22 cellular contexts compared by ENCODE assay signal in the genomic region with DNA sequence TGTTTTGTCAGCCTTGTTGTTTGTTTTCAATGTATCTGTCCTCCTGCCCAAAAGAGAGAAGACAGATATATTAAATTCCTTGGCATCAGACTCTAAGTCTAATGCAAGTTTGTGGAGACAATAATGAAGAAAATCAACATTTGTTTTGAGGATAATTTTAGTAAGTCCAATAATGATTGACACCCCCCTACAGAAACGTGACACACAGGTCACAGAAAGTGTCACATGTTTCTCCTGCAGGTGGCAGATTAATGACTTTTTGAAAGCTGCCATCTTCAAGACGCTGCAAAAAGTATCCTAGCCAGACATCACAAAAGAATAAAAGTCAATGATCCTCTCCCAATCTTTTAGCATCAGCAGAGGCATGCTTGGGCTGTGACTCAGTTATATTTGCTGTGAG.
"Had no signal": no experiment of that assay in that cellular context is flagged by ENCODE, and none has a peak within 500 bp of the region (broad histone marks: within the 10 kb centered on the region; RNA-seq: fewer than 3 reads in every experiment).

No MANE protein-coding gene starts in this region.

- H3K4me3 ChIP-seq: K562 had no signal

- H3K9me2 ChIP-seq: SK-N-SH had no signal

- ATAC-seq: K562, Panc1, PC-3, T-cell had no signal

- H3K27ac ChIP-seq: HL-60, KMS-11, RWPE1 had no signal

- DNase-seq: Kasumi-1, MM.1S, NCI-H1092 treated with DMSO at 0.1 percent for 48 hours, NCI-H1436, NCI-H187, NCI-H2029, NCI-H2081 treated with DMSO at 0.1 percent for 48 hours, NCI-H2171, NCI-H226, NCI-H446, NCI-H524 treated with DMSO at 0.1 percent for 48 hours, NCI-H774, PC-3, SHP77, SK-N-SH, SW 1271, T-cell had no signal

- H3K9me3 ChIP-seq: SK-N-SH had no signal

- H3K4me2 ChIP-seq: KMS-11, SK-N-SH had no signal
